Comparison of ENCODE assay signal across 8 cellular contexts in the genomic region with DNA sequence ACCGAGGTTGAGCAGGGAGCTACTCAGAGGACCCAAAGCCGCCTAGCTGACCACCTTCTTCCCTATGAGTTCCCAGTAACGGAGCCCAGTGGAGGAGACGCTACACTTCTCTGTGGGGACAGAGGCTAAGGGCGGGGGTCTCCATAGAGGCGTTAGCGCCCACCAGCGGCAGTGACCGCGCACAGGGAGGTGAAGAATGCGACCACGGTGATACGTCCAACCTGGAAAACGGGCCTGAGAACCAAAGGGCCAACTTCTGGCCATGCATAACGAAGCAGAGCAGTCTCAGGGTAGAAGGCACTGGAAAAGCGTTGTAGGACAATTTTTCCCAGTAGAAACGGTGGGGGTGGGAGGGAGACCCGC. TPM values are rescaled to one million over a fixed set of nuclear protein-coding genes. Genes with fewer than 3 reads are reported as not detected.
DNase-seq lines count a peak whose midpoint lies in the region; ATAC-seq, FAIRE-seq and TF ChIP-seq lines count a peak whose summit lies in the region.

No MANE protein-coding gene starts in this region.

- 9% methylated on average over 17 of the region's 18 CpGs for WGBS in mesenchymal stem cell

- peak overlapping the region; percentile 23 for H2BK120ac ChIP-seq in mesenchymal stem cell (ENCODE audit: low read depth, low read length)

- H3K4ac ChIP-seq in mesenchymal stem cell (ENCODE audit: low read depth in 1 of 2, low read length in 2 of 2) = peak overlapping the region; percentile 16 to 42

- peaks cover 44% of the 10 kb centered on the region for H3K4me1 Mint-ChIP-seq in Calu3 (ENCODE audit: low read depth, unreplicated experiment)
- peaks cover 19% of the 10 kb centered on the region for H3K4me1 Mint-ChIP-seq in astrocyte (ENCODE audit: low read depth, unreplicated experiment)

- peaks cover 12% of the 10 kb centered on the region for H3K79me1 ChIP-seq in mesenchymal stem cell (replicated peaks; ENCODE audit: low read length, poor library complexity, severe bottlenecking)

- H3K14ac ChIP-seq in mesenchymal stem cell (ENCODE audit: low read length in 2 of 2) = no peak overlapping the region

- no peaks in the 10 kb centered on the region for H3K9me3 Mint-ChIP-seq in Calu3 (ENCODE audit: low read depth, unreplicated experiment)
- H3K9me3 Mint-ChIP-seq in astrocyte (ENCODE audit: unreplicated experiment) = no peaks in the 10 kb centered on the region

- H3K36me3 Mint-ChIP-seq in Calu3 (ENCODE audit: insufficient read depth, unreplicated experiment) = peaks cover 23% of the 10 kb centered on the region
- H3K36me3 Mint-ChIP-seq in astrocyte (ENCODE audit: low read depth, unreplicated experiment) = peaks cover 5% of the 10 kb centered on the region

- FAIRE-seq in astrocyte (lab: Jason Lieb, UNC) = no peak

- no peak for TF ChIP-seq CTCF in Calu3 (IDR thresholded peaks at IDR 0.05; ENCODE audit: unreplicated experiment)
- TF ChIP-seq CTCF in astrocyte (IDR thresholded peaks at IDR 0.05; ENCODE audit: insufficient read depth, low read depth, low read length) = no peak

- DNase-seq in Calu3 = no peak
- no peak for DNase-seq in astrocyte (ENCODE audit: low read depth)
- DNase-seq in mesenchymal stem cell = no peak
- DNase-seq in DMS114 treated with DMSO at 0.1 percent for 48 hours (lab: John Stamatoyannopoulos, UW; ENCODE audit: unreplicated experiment) = no peak
- DNase-seq in superior temporal gyrus (ENCODE audit: extremely low spot score) = no peak
- DNase-seq in stimulated activated CD4-positive, alpha-beta T cell treated with anti-CD3 and anti-CD28 coated beads, Interleukin-1b, Interleukin-23, amount 100 ng/mL, for 48 hours = no peak

- H3K4me1 ChIP-seq in astrocyte (ENCODE audit: insufficient read depth, low read length) (peaks cover 11% of the 10 kb centered on the region), mesenchymal stem cell (ENCODE audit: control insufficient read depth, insufficient read depth, low read depth, low read length) (peaks cover 8% of the 10 kb centered on the region)

- H3K9me3 ChIP-seq in astrocyte (ENCODE audit: insufficient read depth, low read depth, low read length) = no peaks in the 10 kb centered on the region
- no peaks in the 10 kb centered on the region for H3K9me3 ChIP-seq in mesenchymal stem cell (ENCODE audit: control insufficient read depth, low read length)

- H2AFZ ChIP-seq in astrocyte (ENCODE audit: low read depth, low read length) = peak overlapping the region; percentile 81
- H2AFZ ChIP-seq in mesenchymal stem cell (ENCODE audit: low read depth, low read length) = peak overlapping the region; percentile 95

- H3K36me3 ChIP-seq in astrocyte (ENCODE audit: insufficient read depth, low read length) = no peaks in the 10 kb centered on the region
- peaks cover 0 to 10% of the 10 kb centered on the region in 2 experiments for H3K36me3 ChIP-seq in mesenchymal stem cell (ENCODE audit: control insufficient read depth in 1 of 2, insufficient read depth in 2 of 2, low read depth in 1 of 2, low read length in 2 of 2)

- BruUV-seq in Calu3 (replicated peaks; lab: Mats Ljungman, UMichigan) = no TSS peak

- H3K4me3 ChIP-seq in astrocyte (ENCODE audit: insufficient read depth, low read depth, low read length) (peak overlapping the region; percentile 98), mesenchymal stem cell (ENCODE audit: insufficient read depth in 1 of 2, low read depth in 1 of 2, low read length in 2 of 2) (peak overlapping the region; percentile 54 to 90)

- H4K20me1 ChIP-seq in astrocyte (ENCODE audit: insufficient read depth, low read length) = peaks cover 31% of the 10 kb centered on the region

- H2AK5ac ChIP-seq in mesenchymal stem cell (ENCODE audit: low read length, severe bottlenecking) = no peak overlapping the region

- H4K91ac ChIP-seq in mesenchymal stem cell (ENCODE audit: low read length) = peak overlapping the region; percentile 65

- peak overlapping the region; percentile 93 for H3K4me2 ChIP-seq in astrocyte (ENCODE audit: low read length)
- H3K4me2 ChIP-seq in mesenchymal stem cell (ENCODE audit: low read length, poor library complexity, severe bottlenecking) = peak overlapping the region; percentile 69

- no peak overlapping the region for H3K9ac ChIP-seq in astrocyte (ENCODE audit: low read length)
- H3K9ac ChIP-seq in mesenchymal stem cell (ENCODE audit: low read length) = peak overlapping the region; percentile 87

- H3K27me3 Mint-ChIP-seq in Calu3 (ENCODE audit: unreplicated experiment) = no peaks in the 10 kb centered on the region
- peaks cover 3% of the 10 kb centered on the region for H3K27me3 Mint-ChIP-seq in astrocyte (ENCODE audit: low read depth, unreplicated experiment)

- peak overlapping the region; percentile 52 for H2BK15ac ChIP-seq in mesenchymal stem cell (ENCODE audit: low read depth, poor library complexity, severe bottlenecking)

- peaks cover 14% of the 10 kb centered on the region for H3K27me3 ChIP-seq in astrocyte (ENCODE audit: insufficient read depth, low read length)
- H3K27me3 ChIP-seq in mesenchymal stem cell (ENCODE audit: control insufficient read depth in 1 of 2, insufficient read depth in 1 of 2, low read length in 2 of 2) = peaks cover 18 to 31% of the 10 kb centered on the region in 2 experiments

- H4K8ac ChIP-seq in mesenchymal stem cell (ENCODE audit: low read length) = peak overlapping the region; percentile 92

- H3K27ac Mint-ChIP-seq in Calu3 (ENCODE audit: unreplicated experiment) = no peak overlapping the region
- peak overlapping the region; percentile 2 for H3K27ac Mint-ChIP-seq in astrocyte (ENCODE audit: unreplicated experiment)

- H3K27ac ChIP-seq in astrocyte (ENCODE audit: low read depth, low read length) (no peak overlapping the region), mesenchymal stem cell (ENCODE audit: low read length, poor library complexity, severe bottlenecking) (no peak overlapping the region)

- H3K18ac ChIP-seq in mesenchymal stem cell (ENCODE audit: low read depth in 1 of 2, low read length in 2 of 2) = peak overlapping the region; percentile 86 to 90

- H3K23ac ChIP-seq in mesenchymal stem cell (ENCODE audit: low read length in 2 of 2) = no peak overlapping the region

- H3K4me3 Mint-ChIP-seq in Calu3 (ENCODE audit: low read depth, unreplicated experiment) = peak overlapping the region; percentile 99
- peak overlapping the region; percentile 71 for H3K4me3 Mint-ChIP-seq in astrocyte (ENCODE audit: unreplicated experiment)

- intact Hi-C loops in Calu3 (cut with micrococcal nuclease; ENCODE audit: unreplicated experiment) = loop anchor here (5.0 kb wide), 2 partner anchors 40 to 70 kb away; no protein-coding TSS in a partner anchor

- peak overlapping the region in 1 of 2 experiments; percentile 75 for H2BK12ac ChIP-seq in mesenchymal stem cell (ENCODE audit: low read length in 2 of 2)

- no peak overlapping the region for H2BK5ac ChIP-seq in mesenchymal stem cell (ENCODE audit: low read depth, low read length, poor library complexity, severe bottlenecking)

- CTCF ChIA-PET in Calu3 (lab: Charles Lee) = interaction anchor here (0.6 to 3.2 kb wide), 7 partner anchors 8 to 131 kb away, joined by 3 to 15 read pairs (median 3); a partner anchor contains a TSS

- ATAC-seq in HG02870 (IDR thresholded peaks at IDR 0.05; ENCODE audit: unreplicated experiment) (peak; percentile 1), HG03025 (IDR thresholded peaks at IDR 0.05; ENCODE audit: low FRiP score, unreplicated experiment) (no peak)

- peaks cover 44% of the 10 kb centered on the region for H3K79me2 ChIP-seq in astrocyte (ENCODE audit: insufficient read depth, low read length)

RNA-seq across cellular contexts. Expression of a gene that starts 0.4 kb away (rescaled TPM):
- total RNA-seq in Calu3 (2022) (55.0 and 59.2 TPM in 2 replicates), astrocyte (25.9 and 27.1 TPM in 2 replicates)
- 18.3 TPM for polyA plus RNA-seq in mesenchymal stem cell (2013, experiment 1 of 2)
- polyA plus RNA-seq in mesenchymal stem cell (2013, experiment 2 of 2) = 17.6 TPM
